In genomic region chr16:67441289-67441753, GRCh38 we compare ENCODE assay signal across 11 cellular contexts. TPM values are rescaled to one million over a fixed set of nuclear protein-coding genes. Genes with fewer than 3 reads are reported as not detected.
DNase-seq lines count a peak whose midpoint lies in the region; ATAC-seq and TF ChIP-seq lines count a peak whose summit lies in the region.
"Had no signal": no experiment of that assay in that cellular context is flagged by ENCODE, and none has a peak within 500 bp of the region (broad histone marks: within the 10 kb centered on the region; RNA-seq: fewer than 3 reads in every experiment).

No MANE protein-coding gene starts in this region.

- no peak overlapping the region for H3K4me3 ChIP-seq in left ventricle myocardium inferior
- no peak overlapping the region for H3K4me3 ChIP-seq in rectal smooth muscle tissue (ENCODE audit: low read length)
- H3K4me3 ChIP-seq: K562 had no signal

- H3K36me3 ChIP-seq in left ventricle myocardium inferior: peaks cover 35% of the 10 kb centered on the region
- peaks cover 27% of the 10 kb centered on the region for H3K36me3 ChIP-seq in rectal smooth muscle tissue (ENCODE audit: control insufficient read depth, insufficient read depth, low read length)

- H3K9ac ChIP-seq in rectal smooth muscle tissue (ENCODE audit: low read length): peak overlapping the region; percentile 39

- H3K4me1 ChIP-seq in left ventricle myocardium inferior (peaks cover 58% of the 10 kb centered on the region), rectal smooth muscle tissue (ENCODE audit: control insufficient read depth, insufficient read depth, low read length) (peaks cover 49% of the 10 kb centered on the region)

- intact Hi-C loops in left ventricle myocardium inferior (cut with micrococcal nuclease): no loop called here

- H3K9me3 ChIP-seq in left ventricle myocardium inferior (replicated peaks): no peaks in the 10 kb centered on the region

- no peak for TF ChIP-seq CTCF in left ventricle myocardium inferior (IDR thresholded peaks at IDR 0.05; ENCODE audit: borderline replicate concordance)

- no peak for TF ChIP-seq POLR2A in GM18505 (IDR thresholded peaks at IDR 0.05; ENCODE audit: borderline replicate concordance, extremely low read depth, insufficient read depth, insufficient read length)

- no peaks in the 10 kb centered on the region for H3K27me3 ChIP-seq in left ventricle myocardium inferior (ENCODE audit: low read depth)
- H3K27me3 ChIP-seq in rectal smooth muscle tissue (ENCODE audit: control insufficient read depth, insufficient read depth, low read length): no peaks in the 10 kb centered on the region

- H3K27ac ChIP-seq in left ventricle myocardium inferior (replicated peaks): peak overlapping the region; percentile 76
- peak overlapping the region; percentile 64 for H3K27ac ChIP-seq in rectal smooth muscle tissue (ENCODE audit: low read depth, low read length)

- DNase-seq in H4 (ENCODE audit: low spot score) (peak; percentile 77), NCI-H510A (lab: John Stamatoyannopoulos, UW) (peak; percentile 62), left ventricle myocardium inferior (peak; percentile 58), NOMO-1 treated with dmso at 0.1 percent for 144 hours (lab: John Stamatoyannopoulos, UW; ENCODE audit: unreplicated experiment) (no peak)
- DNase-seq: activated CD4-positive, alpha-beta T cell treated with anti-CD3 and anti-CD28 coated beads for 36 hours; stimulated activated CD4-positive, alpha-beta T cell treated with anti-CD3 and anti-CD28 coated beads, Interleukin-15, amount 100 ng/mL, for 24 hours had no signal

- ATAC-seq in GM18505 (IDR thresholded peaks at IDR 0.05; ENCODE audit: unreplicated experiment) (no peak), GM21515 (IDR thresholded peaks at IDR 0.05; ENCODE audit: unreplicated experiment) (no peak), GM18873 (IDR thresholded peaks at IDR 0.05; ENCODE audit: low FRiP score, unreplicated experiment) (no peak)
- ATAC-seq: activated CD4-positive, alpha-beta T cell treated with anti-CD3 and anti-CD28 coated beads for 36 hours; K562 had no signal

RNA-seq across cellular contexts. Expression of gene HSD11B2, which starts 10.4 kb away (rescaled TPM):
- total RNA-seq in H4 (2014; rRNA removed; shearing (Covaris generic)): 0.10 TPM in 1 of 2 replicates, not detected in the other
- 0.99 TPM for total RNA-seq in left ventricle myocardium inferior

RNA-seq across cellular contexts. Expression of gene ZDHHC1, which starts 25.0 kb away (rescaled TPM):
- 3.0 and 3.2 TPM in 2 replicates for total RNA-seq in H4 (2014; rRNA removed; shearing (Covaris generic))
- 2.9 TPM for total RNA-seq in left ventricle myocardium inferior

RNA-seq across cellular contexts. Expression of gene ATP6V0D1, which starts 39.6 kb away (rescaled TPM):
- 99.0 and 101 TPM in 2 replicates for total RNA-seq in H4 (2014; rRNA removed; shearing (Covaris generic))
- total RNA-seq in left ventricle myocardium inferior: 65.8 TPM

RNA-seq across cellular contexts. Expression of gene AGRP, which starts 42.0 kb away (rescaled TPM):
- total RNA-seq in H4 (2014; rRNA removed; shearing (Covaris generic)): not detected in 2 replicates
- not detected for total RNA-seq in left ventricle myocardium inferior
- total RNA-seq: activated CD4-positive, alpha-beta T cell treated with anti-CD3 and anti-CD28 coated beads for 36 hours; K562 had no signal

RNA-seq across cellular contexts. Expression of gene TPPP3, which starts 48.0 kb away (rescaled TPM):
- not detected in 2 replicates for total RNA-seq in H4 (2014; rRNA removed; shearing (Covaris generic))
- total RNA-seq in left ventricle myocardium inferior: 15.5 TPM
- total RNA-seq: activated CD4-positive, alpha-beta T cell treated with anti-CD3 and anti-CD28 coated beads for 36 hours had no signal
